Comparison of ENCODE assay signal across 28 cellular contexts in the genomic region with DNA sequence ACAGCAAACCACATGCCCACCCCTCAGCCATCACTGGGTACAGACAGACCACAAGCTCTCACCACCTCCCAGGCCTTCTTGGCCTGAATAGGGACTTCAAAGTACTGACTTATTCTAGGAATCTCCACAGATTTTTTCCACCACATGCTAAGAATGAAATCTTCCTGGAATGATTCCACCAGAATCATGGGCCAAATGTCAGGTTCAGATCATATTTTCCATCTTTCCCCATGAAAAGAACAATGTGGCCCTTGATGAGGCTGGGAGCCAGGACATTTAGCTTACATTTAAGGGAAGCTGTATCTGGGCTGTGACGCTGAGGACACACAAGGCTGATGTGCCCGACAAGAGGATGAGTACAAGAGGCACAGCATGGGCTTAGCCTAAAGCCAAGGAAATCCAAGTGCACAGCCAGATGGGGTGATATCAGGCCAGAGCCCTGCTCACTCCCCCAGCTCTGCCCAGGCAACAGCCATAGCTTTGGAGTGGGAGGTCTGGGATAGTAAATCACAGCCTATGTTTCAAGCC. TPM values are rescaled to one million over a fixed set of nuclear protein-coding genes. Genes with fewer than 3 reads are reported as not detected.
DNase-seq lines count a peak whose midpoint lies in the region; ATAC-seq, FAIRE-seq and TF ChIP-seq lines count a peak whose summit lies in the region.
"Had no signal": no experiment of that assay in that cellular context is flagged by ENCODE, and none has a peak within 500 bp of the region (broad histone marks: within the 10 kb centered on the region; RNA-seq: fewer than 3 reads in every experiment).

No MANE protein-coding gene starts in this region.

- H3K27me3 ChIP-seq in astrocyte (ENCODE audit: insufficient read depth, low read length) (no peaks in the 10 kb centered on the region), smooth muscle cell (ENCODE audit: low read depth) (no peaks in the 10 kb centered on the region)
- H3K27me3 ChIP-seq: breast epithelium, tibial artery had no signal

- H3K4me2 ChIP-seq in astrocyte (ENCODE audit: low read length) = no peak overlapping the region
- H3K4me2 ChIP-seq in smooth muscle cell = peak overlapping the region; percentile 10

- H3F3A ChIP-seq in smooth muscle cell (ENCODE audit: low read depth) = no peaks in the 10 kb centered on the region

- H3K4me1 Mint-ChIP-seq in astrocyte (ENCODE audit: low read depth, unreplicated experiment) (peaks cover 18% of the 10 kb centered on the region), HFFc6 (ENCODE audit: low read depth) (no peaks in the 10 kb centered on the region)

- H3K4me3 Mint-ChIP-seq in astrocyte (ENCODE audit: unreplicated experiment) (no peak overlapping the region), HFFc6 (no peak overlapping the region)
- H3K4me3 Mint-ChIP-seq: activated T-cell treated with anti-CD3 and anti-CD28 coated beads, Interleukin-2, amount 50 U/mL, for 72 hours had no signal

- H3K27ac Mint-ChIP-seq in astrocyte (ENCODE audit: unreplicated experiment) = no peak overlapping the region
- H3K27ac Mint-ChIP-seq in HFFc6 = no peak overlapping the region
- H3K27ac Mint-ChIP-seq: activated T-cell treated with anti-CD3 and anti-CD28 coated beads, Interleukin-2, amount 50 U/mL, for 72 hours had no signal

- H3K9me3 ChIP-seq in astrocyte (ENCODE audit: insufficient read depth, low read depth, low read length) (no peaks in the 10 kb centered on the region), smooth muscle cell (replicated peaks; ENCODE audit: low read depth) (no peaks in the 10 kb centered on the region)
- H3K9me3 ChIP-seq: breast epithelium, Caco-2, mucosa of descending colon, tibial artery had no signal

- H3K27ac ChIP-seq in astrocyte (ENCODE audit: low read depth, low read length) (no peak overlapping the region), smooth muscle cell (ENCODE audit: low read depth) (peak overlapping the region; percentile 16)
- H3K27ac ChIP-seq: 22Rv1, breast epithelium, SK-N-MC, tibial artery had no signal

- peak; percentile 31 for DNase-seq in DMS 273 (lab: John Stamatoyannopoulos, UW; ENCODE audit: unreplicated experiment)
- no peak for DNase-seq in DMS 273 treated with DMSO at 0.1 percent for 48 hours (lab: John Stamatoyannopoulos, UW)
- peak; percentile 55 for DNase-seq in astrocyte (ENCODE audit: low read depth)
- peak; percentile 92 for DNase-seq in foreskin melanocyte
- DNase-seq in smooth muscle cell (lab: John Stamatoyannopoulos, UW; ENCODE audit: unreplicated experiment) = no peak
- DNase-seq in HFFc6 = no peak
- no peak for DNase-seq in NCI-H2227 (lab: John Stamatoyannopoulos, UW; ENCODE audit: unreplicated experiment)
- DNase-seq: activated CD8-positive, alpha-beta memory T cell treated with anti-CD3 and anti-CD28 coated beads for 24 hours; activated naive CD4-positive, alpha-beta T cell treated with anti-CD3 and anti-CD28 coated beads, Interleukin-2, amount 50 U/mL, for 16 hours; activated T-cell treated with anti-CD3 and anti-CD28 coated beads, Interleukin-2, amount 50 U/mL, for 72 hours; Caco-2; glutamatergic neuron; mucosa of descending colon; NCI-H146; NCI-H2171; NCI-H748 treated with DMSO at 0.1 percent for 48 hours; PC-3; stimulated activated naive CD4-positive, alpha-beta T cell; T1000; tibial artery had no signal

- H3K79me2 ChIP-seq in astrocyte (ENCODE audit: insufficient read depth, low read length) = no peaks in the 10 kb centered on the region
- H3K79me2 ChIP-seq in smooth muscle cell (ENCODE audit: low read depth) = no peaks in the 10 kb centered on the region

- 35% methylated on average over 2 of the region's 2 CpGs for WGBS in smooth muscle cell (ENCODE audit: low lambda C conversion rate)

- no peak overlapping the region for H2AFZ ChIP-seq in astrocyte (ENCODE audit: low read depth, low read length)
- H2AFZ ChIP-seq in smooth muscle cell (ENCODE audit: low read depth) = no peak overlapping the region

- H3K27me3 Mint-ChIP-seq in astrocyte (ENCODE audit: low read depth, unreplicated experiment) = peaks cover 43% of the 10 kb centered on the region
- H3K27me3 Mint-ChIP-seq in HFFc6 (ENCODE audit: insufficient read depth) = peaks cover 17% of the 10 kb centered on the region

- no peaks in the 10 kb centered on the region for H3K36me3 ChIP-seq in astrocyte (ENCODE audit: insufficient read depth, low read length)
- H3K36me3 ChIP-seq in smooth muscle cell (ENCODE audit: low read depth) = no peaks in the 10 kb centered on the region
- H3K36me3 ChIP-seq: breast epithelium, tibial artery had no signal

- no peak overlapping the region for H3K9ac ChIP-seq in astrocyte (ENCODE audit: low read length)
- H3K9ac ChIP-seq in smooth muscle cell (ENCODE audit: low read depth) = no peak overlapping the region

- H3K4me1 ChIP-seq in astrocyte (ENCODE audit: insufficient read depth, low read length) (no peaks in the 10 kb centered on the region), smooth muscle cell (ENCODE audit: low read depth) (no peaks in the 10 kb centered on the region)
- H3K4me1 ChIP-seq: breast epithelium, Caco-2 had no signal

- H4K20me1 ChIP-seq in astrocyte (ENCODE audit: insufficient read depth, low read length) = no peaks in the 10 kb centered on the region
- H4K20me1 ChIP-seq in smooth muscle cell (ENCODE audit: low read depth) = no peaks in the 10 kb centered on the region

- TF ChIP-seq CTCF in astrocyte (IDR thresholded peaks at IDR 0.05; ENCODE audit: insufficient read depth, low read depth, low read length) (no peak), smooth muscle cell (IDR thresholded peaks at IDR 0.05; ENCODE audit: borderline replicate concordance, insufficient read depth, poor library complexity, severe bottlenecking) (no peak), HFFc6 (IDR thresholded peaks at IDR 0.05) (no peak)

- H3K9me3 Mint-ChIP-seq in astrocyte (ENCODE audit: unreplicated experiment) (peaks cover 3% of the 10 kb centered on the region), HFFc6 (no peaks in the 10 kb centered on the region)
- H3K9me3 Mint-ChIP-seq: activated T-cell treated with anti-CD3 and anti-CD28 coated beads, Interleukin-2, amount 50 U/mL, for 72 hours had no signal

- H3K4me3 ChIP-seq in astrocyte (ENCODE audit: insufficient read depth, low read depth, low read length) (no peak overlapping the region), smooth muscle cell (no peak overlapping the region)
- H3K4me3 ChIP-seq: breast epithelium, mucosa of descending colon, SK-N-MC, tibial artery had no signal

- no peaks in the 10 kb centered on the region for H3K36me3 Mint-ChIP-seq in astrocyte (ENCODE audit: low read depth, unreplicated experiment)
- no peaks in the 10 kb centered on the region for H3K36me3 Mint-ChIP-seq in HFFc6 (ENCODE audit: low read depth)

- ATAC-seq in GM18858 (IDR thresholded peaks at IDR 0.05; ENCODE audit: unreplicated experiment) = no peak
- ATAC-seq: activated T-cell treated with anti-CD3 and anti-CD28 coated beads, Interleukin-2, amount 50 U/mL, for 72 hours; HepG2; mucosa of descending colon; PC-3 had no signal

- FAIRE-seq in astrocyte (lab: Jason Lieb, UNC) = no peak
- FAIRE-seq: HepG2 had no signal

RNA-seq across cellular contexts. Expression of a gene that starts 28.1 kb away (rescaled TPM):
- total RNA-seq in astrocyte (0.07 TPM in 1 of 2 replicates, not detected in the other), smooth muscle cell (not detected in 2 replicates)
- not detected in 2 replicates for polyA plus RNA-seq in smooth muscle cell
- not detected for total RNA-seq in HFFc6 (2021; fragmentation: NEBNext Ultra II Directional; extraction: Animal tissue kit (Norgen Biotek cat#: 25700))

RNA-seq across cellular contexts. Expression of a gene that starts 37.8 kb away (rescaled TPM):
- total RNA-seq in astrocyte (not detected in 2 replicates), smooth muscle cell (not detected in 2 replicates)
- polyA plus RNA-seq in smooth muscle cell = not detected in 2 replicates
- total RNA-seq in HFFc6 (2021; fragmentation: NEBNext Ultra II Directional; extraction: Animal tissue kit (Norgen Biotek cat#: 25700)) = not detected
- total RNA-seq: breast epithelium, Caco-2, epithelial cell of proximal tubule, H4, HepG2, mucosa of descending colon, PC-3 had no signal
- polyA plus RNA-seq: HepG2, liver had no signal

Comparison
In these comparisons a context has a peak if more than half of its experiments do, and no peak if none do; other contexts are left out.
1. DNase-seq: peak in DMS 273 (single experiment), astrocyte (single experiment) and foreskin melanocyte (single experiment); none in DMS 273 treated with DMSO at 0.1 percent for 48 hours (single experiment), smooth muscle cell (single experiment), HFFc6 (single experiment) and NCI-H2227 (single experiment).